Comparison of ENCODE assay signal across 8 cellular contexts in the genomic region with DNA sequence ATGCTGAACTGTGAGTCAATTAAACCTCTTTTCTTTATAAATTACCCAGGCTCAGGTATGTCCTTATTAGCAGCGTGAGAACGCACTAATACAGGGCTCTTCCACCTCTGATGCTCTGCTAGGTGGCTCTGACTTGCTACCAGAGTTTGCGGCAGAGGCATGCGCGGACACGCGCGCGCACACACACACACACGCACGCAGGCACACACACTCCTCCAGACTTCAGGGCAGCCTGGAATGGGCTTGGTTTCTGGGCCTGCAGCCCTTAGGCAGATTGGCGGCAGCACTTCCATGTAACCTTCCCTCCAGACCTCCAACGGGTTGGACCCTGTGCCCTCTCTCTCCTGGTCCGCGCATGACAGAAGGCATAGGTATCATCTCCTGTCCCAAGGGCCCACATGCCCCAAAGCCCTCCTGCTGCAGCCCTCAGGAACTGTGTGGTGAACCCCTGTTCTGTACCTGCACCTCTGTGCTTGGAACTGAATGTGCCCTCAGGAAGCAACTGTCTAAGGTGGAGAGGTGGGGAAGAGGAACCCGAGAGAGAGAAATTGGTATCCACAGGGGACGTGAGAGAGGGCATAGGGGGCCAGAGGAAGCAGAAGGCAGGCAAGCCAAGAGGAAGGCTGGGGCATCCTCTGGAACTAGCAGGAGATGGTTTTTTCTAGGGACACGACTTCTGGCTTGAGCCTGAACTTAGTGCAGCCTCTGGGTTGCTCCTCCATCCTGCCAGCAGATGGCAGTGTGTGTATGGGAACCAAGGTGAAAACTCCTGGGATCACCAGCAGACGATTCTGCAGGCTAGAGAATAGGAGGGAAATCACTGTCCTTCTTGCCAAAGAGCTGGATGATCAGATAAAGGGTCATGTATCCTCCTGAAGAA. TPM values are rescaled to one million over a fixed set of nuclear protein-coding genes. Genes with fewer than 3 reads are reported as not detected.
DNase-seq lines count a peak whose midpoint lies in the region; ATAC-seq and TF ChIP-seq lines count a peak whose summit lies in the region.

No MANE protein-coding gene starts in this region.

- intact Hi-C loops in Right ventricle myocardium inferior (cut with DNase I) (loop anchor here (2.0 kb wide), 1 partner anchor 71 kb away; a partner anchor contains a TSS), cardiac septum (cut with DNase I) (no loop called here)

- H3K9me3 Mint-ChIP-seq in activated T-helper 17 cell treated with anti-CD3 and anti-CD28 coated beads, Interleukin-2, amount 50 U/mL, for 72 hours, result no peaks in the 10 kb centered on the region

- no peaks in the 10 kb centered on the region for H3K79me2 ChIP-seq in parathyroid adenoma

- ATAC-seq in Right ventricle myocardium inferior (peak; percentile 74), GM18861 (IDR thresholded peaks at IDR 0.05; ENCODE audit: unreplicated experiment) (no peak)
- ATAC-seq in activated T-helper 17 cell treated with anti-CD3 and anti-CD28 coated beads, Interleukin-2, amount 50 U/mL, for 72 hours (replicated peaks), result peak; percentile 47

- H3K4me1 ChIP-seq in NT2/D1 (ENCODE audit: insufficient read depth, insufficient read length), result peaks cover 5% of the 10 kb centered on the region
- no peaks in the 10 kb centered on the region for H3K4me1 ChIP-seq in parathyroid adenoma

- TF ChIP-seq CTCF in parathyroid adenoma (IDR thresholded peaks at IDR 0.05), result peak; percentile 67

- H3K9me3 ChIP-seq in NT2/D1 (ENCODE audit: insufficient read depth, low read length) (no peaks in the 10 kb centered on the region), parathyroid adenoma (ENCODE audit: control insufficient read depth, low read length) (no peaks in the 10 kb centered on the region)

- peaks cover 35% of the 10 kb centered on the region for H3K27me3 Mint-ChIP-seq in activated T-helper 17 cell treated with anti-CD3 and anti-CD28 coated beads, Interleukin-2, amount 50 U/mL, for 72 hours

- no peaks in the 10 kb centered on the region for H3K4me1 Mint-ChIP-seq in activated T-helper 17 cell treated with anti-CD3 and anti-CD28 coated beads, Interleukin-2, amount 50 U/mL, for 72 hours

- no peak overlapping the region for H3K27ac ChIP-seq in parathyroid adenoma

- H3K36me3 ChIP-seq in NT2/D1 (ENCODE audit: insufficient read depth, insufficient read length, low read length) (no peaks in the 10 kb centered on the region), parathyroid adenoma (ENCODE audit: control insufficient read depth, insufficient read depth, low read length) (no peaks in the 10 kb centered on the region)

- H3K4me3 ChIP-seq in NT2/D1 (ENCODE audit: insufficient read length, low read depth) (no peak overlapping the region), parathyroid adenoma (ENCODE audit: low read depth, low read length) (no peak overlapping the region)

- no peak overlapping the region for H3K4me3 Mint-ChIP-seq in activated T-helper 17 cell treated with anti-CD3 and anti-CD28 coated beads, Interleukin-2, amount 50 U/mL, for 72 hours

- no peaks in the 10 kb centered on the region for H3K36me3 Mint-ChIP-seq in activated T-helper 17 cell treated with anti-CD3 and anti-CD28 coated beads, Interleukin-2, amount 50 U/mL, for 72 hours (ENCODE audit: low read depth)

- no peak overlapping the region for H3K9ac ChIP-seq in NT2/D1 (ENCODE audit: insufficient read length, low read depth)
- H3K9ac ChIP-seq in parathyroid adenoma, result no peak overlapping the region

- H3K27ac Mint-ChIP-seq in activated T-helper 17 cell treated with anti-CD3 and anti-CD28 coated beads, Interleukin-2, amount 50 U/mL, for 72 hours, result no peak overlapping the region

- H3K27me3 ChIP-seq in NT2/D1 (ENCODE audit: insufficient read depth, insufficient read length), result no peaks in the 10 kb centered on the region
- H3K27me3 ChIP-seq in parathyroid adenoma (ENCODE audit: control insufficient read depth, insufficient read depth, low read length), result no peaks in the 10 kb centered on the region

- DNase-seq in Right ventricle myocardium inferior (ENCODE audit: missing footprints), result no peak
- no peak for DNase-seq in cardiac septum (ENCODE audit: low spot score)
- DNase-seq in HS-27A (ENCODE audit: low read depth), result peak; percentile 23
- peak; percentile 78 for DNase-seq in NT2/D1 (ENCODE audit: low read depth, low spot score)
- DNase-seq in germinal center (ENCODE audit: low spot score), result peak; percentile 69

- H2AFZ ChIP-seq in parathyroid adenoma, result no peak overlapping the region

- H3K4me2 ChIP-seq in parathyroid adenoma (ENCODE audit: low read length), result no peak overlapping the region

RNA-seq across cellular contexts. Expression of a gene that starts 23.4 kb away (rescaled TPM):
- total RNA-seq in Right ventricle myocardium inferior (11.7 TPM), cardiac septum (14.3 TPM)
- total RNA-seq in activated T-helper 17 cell treated with anti-CD3 and anti-CD28 coated beads, Interleukin-2, amount 50 U/mL, for 72 hours, result 10 to 100 TPM; 11.5 to 13.4 TPM

Comparison
In these comparisons a context has a peak if more than half of its experiments do, and no peak if none do; other contexts are left out.
1. DNase-seq: peak in HS-27A (single experiment), NT2/D1 (single experiment) and germinal center (single experiment); none in Right ventricle myocardium inferior (single experiment) and cardiac septum (single experiment).